In the genomic region with DNA sequence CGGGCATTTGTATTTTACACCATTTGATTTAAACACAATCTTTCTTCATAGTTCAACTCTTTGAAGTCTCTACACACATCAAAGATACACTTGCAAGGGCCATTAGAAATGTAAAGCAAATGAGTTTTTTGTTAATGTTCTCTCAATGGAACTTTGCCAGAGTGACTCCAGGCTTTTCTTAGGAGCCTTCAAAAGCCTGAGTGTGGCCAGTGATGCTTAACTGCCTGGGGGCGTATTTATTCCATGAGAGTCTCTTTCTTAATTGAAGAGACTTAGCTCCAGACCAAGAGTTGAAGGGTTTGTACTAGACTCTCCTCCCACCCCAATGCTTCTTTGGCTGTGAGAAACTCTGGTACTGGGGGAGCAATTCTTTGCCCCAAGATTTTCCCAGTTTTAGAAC, we compare ENCODE assay signal across 15 cellular contexts.
"Had no signal": no experiment of that assay in that cellular context is flagged by ENCODE, and none has a peak within 500 bp of the region (broad histone marks: within the 10 kb centered on the region; RNA-seq: fewer than 3 reads in every experiment).

No MANE protein-coding gene starts in this region.

- H3K4me3 Mint-ChIP-seq: activated naive CD4-positive, alpha-beta T cell treated with anti-CD3 and anti-CD28 coated beads, Interleukin-2, amount 50 U/mL, for 24 hours; activated T-cell treated with anti-CD3 and anti-CD28 coated beads, Interleukin-2, amount 50 U/mL, for 4 hours; stimulated activated naive CD8-positive, alpha-beta T cell treated with anti-CD3 and anti-CD28 coated beads, Interleukin-15, Interleukin-2, amounts not matched to agents 100 ng/mL and 50 ng/mL, for 24 hours; T-cell; type B pancreatic cell had no signal

- H3K36me3 ChIP-seq: adrenal gland, colonic mucosa, esophagus squamous epithelium, WERI-Rb-1 had no signal

- DNase-seq: activated CD4-positive, alpha-beta T cell treated with anti-CD3 and anti-CD28 coated beads, Interleukin-2, amount 50 U/mL, for 48 hours; activated effector memory CD4-positive, alpha-beta T cell treated with anti-CD3 and anti-CD28 coated beads, Interleukin-2, amount 50 U/mL, for 16 hours; activated T-cell treated with anti-CD3 and anti-CD28 coated beads, Interleukin-2, amount 50 U/mL, for 4 hours; adrenal gland; caudate nucleus; colonic mucosa; esophagus squamous epithelium; kidney glomerular epithelial cell; psoas muscle; T-cell; WERI-Rb-1 had no signal

- H3K27ac ChIP-seq: adrenal gland, colonic mucosa, esophagus squamous epithelium, psoas muscle, WERI-Rb-1 had no signal

- H3K4me1 ChIP-seq: colonic mucosa, esophagus squamous epithelium, psoas muscle had no signal

- H3K27me3 ChIP-seq: adrenal gland, colonic mucosa, esophagus squamous epithelium had no signal

- H3K4me3 ChIP-seq: adrenal gland, colonic mucosa, esophagus squamous epithelium, psoas muscle had no signal

- H3K27ac Mint-ChIP-seq: activated naive CD4-positive, alpha-beta T cell treated with anti-CD3 and anti-CD28 coated beads, Interleukin-2, amount 50 U/mL, for 24 hours; stimulated activated naive CD8-positive, alpha-beta T cell treated with anti-CD3 and anti-CD28 coated beads, Interleukin-15, Interleukin-2, amounts not matched to agents 100 ng/mL and 50 ng/mL, for 24 hours; T-cell; type B pancreatic cell had no signal

- ATAC-seq: activated T-cell treated with anti-CD3 and anti-CD28 coated beads, Interleukin-2, amount 50 U/mL, for 4 hours; psoas muscle; sciatic nerve; T-cell had no signal

- H3K9me3 ChIP-seq: adrenal gland, colonic mucosa, esophagus squamous epithelium, psoas muscle had no signal

- H3K4me1 Mint-ChIP-seq: activated naive CD4-positive, alpha-beta T cell treated with anti-CD3 and anti-CD28 coated beads, Interleukin-2, amount 50 U/mL, for 24 hours; T-cell had no signal

- H3K27me3 Mint-ChIP-seq: activated naive CD4-positive, alpha-beta T cell treated with anti-CD3 and anti-CD28 coated beads, Interleukin-2, amount 50 U/mL, for 24 hours; stimulated activated naive CD8-positive, alpha-beta T cell treated with anti-CD3 and anti-CD28 coated beads, Interleukin-15, Interleukin-2, amounts not matched to agents 100 ng/mL and 50 ng/mL, for 24 hours; T-cell; type B pancreatic cell had no signal
